Comparison of ENCODE assay signal across 21 cellular contexts in the genomic region with DNA sequence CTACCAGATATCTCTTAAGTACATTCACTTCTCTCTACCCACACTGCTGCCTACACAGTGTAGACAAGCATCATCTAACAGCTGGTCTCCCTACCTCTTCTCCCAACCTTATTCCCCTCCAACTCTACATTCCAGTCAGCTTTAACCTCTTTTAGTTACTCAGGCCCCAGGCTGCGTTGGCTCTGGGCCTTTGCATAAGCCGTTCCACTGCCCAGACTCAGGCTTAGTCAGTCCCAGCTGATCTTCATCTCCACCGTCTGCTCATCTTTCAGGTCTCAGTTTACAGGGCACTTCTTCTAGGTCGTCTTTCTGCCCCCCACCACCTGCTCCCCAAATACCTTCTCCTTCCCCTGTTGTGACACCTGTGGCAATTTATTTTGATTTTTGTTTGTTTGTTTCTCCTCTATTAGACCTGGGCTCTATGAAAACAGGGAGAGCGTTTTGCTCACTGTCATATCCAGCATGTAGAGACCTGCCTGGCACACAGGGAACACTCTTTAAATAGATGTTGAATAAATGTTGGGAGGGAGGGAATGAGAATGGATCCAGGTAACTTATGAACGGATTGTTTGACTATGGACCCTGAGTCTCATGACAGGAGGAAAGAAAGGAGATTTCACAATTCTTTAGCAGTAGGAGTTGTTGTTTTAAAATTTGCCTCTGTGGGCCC. TPM values are rescaled to one million over a fixed set of nuclear protein-coding genes. Genes with fewer than 3 reads are reported as not detected.
"Had no signal": no experiment of that assay in that cellular context is flagged by ENCODE, and none has a peak within 500 bp of the region (broad histone marks: within the 10 kb centered on the region; RNA-seq: fewer than 3 reads in every experiment).

No MANE protein-coding gene starts in this region.

- H3K36me3 ChIP-seq: adrenal gland, neural progenitor cell, prostate gland, right atrium auricular region, tibial artery had no signal

- H3K4me3 Mint-ChIP-seq: activated CD4-positive, alpha-beta T cell treated with anti-CD3 and anti-CD28 coated beads, Interleukin-2, amount 10 ng/mL, durations not matched to agents 7 days and 5 days; effector memory CD8-positive, alpha-beta T cell; naive thymus-derived CD4-positive, alpha-beta T cell; neural progenitor cell had no signal

- H3K9me3 Mint-ChIP-seq: activated CD4-positive, alpha-beta T cell treated with anti-CD3 and anti-CD28 coated beads, Interleukin-2, amount 10 ng/mL, durations not matched to agents 7 days and 5 days; effector memory CD8-positive, alpha-beta T cell; naive thymus-derived CD4-positive, alpha-beta T cell; neural progenitor cell had no signal

- H3K27me3 ChIP-seq: adrenal gland, neural progenitor cell, right atrium auricular region had no signal

- ATAC-seq: effector memory CD8-positive, alpha-beta T cell; naive thymus-derived CD4-positive, alpha-beta T cell; stimulated activated naive CD8-positive, alpha-beta T cell treated with anti-CD3 and anti-CD28 coated beads, Interleukin-15, Interleukin-2, amounts not matched to agents 100 U/mL and 50 U/mL, for 24 hours had no signal

- H3K36me3 Mint-ChIP-seq: neural progenitor cell had no signal

- H3K27ac ChIP-seq: adrenal gland, neural progenitor cell, prostate gland, right atrium auricular region, tibial artery had no signal

- H3K27me3 Mint-ChIP-seq: activated CD4-positive, alpha-beta T cell treated with anti-CD3 and anti-CD28 coated beads, Interleukin-2, amount 10 ng/mL, durations not matched to agents 7 days and 5 days; effector memory CD8-positive, alpha-beta T cell had no signal

- H3K27ac Mint-ChIP-seq: activated CD4-positive, alpha-beta T cell treated with anti-CD3 and anti-CD28 coated beads, Interleukin-2, amount 10 ng/mL, durations not matched to agents 7 days and 5 days; effector memory CD8-positive, alpha-beta T cell; neural progenitor cell had no signal

- H3K4me1 ChIP-seq: adrenal gland, prostate gland, right atrium auricular region, tibial artery had no signal

- H3K4me2 ChIP-seq: neural progenitor cell had no signal

- H2AFZ ChIP-seq: neural progenitor cell had no signal

- H3K4me3 ChIP-seq: adrenal gland, neural progenitor cell, prostate gland, right atrium auricular region, tibial artery had no signal

- H3K9me3 ChIP-seq: adrenal gland, prostate gland, right atrium auricular region, tibial artery had no signal

- DNase-seq: activated CD4-positive, alpha-beta T cell treated with anti-CD3 and anti-CD28 coated beads, Interleukin-2, amount 10 ng/mL, durations not matched to agents 7 days and 5 days; activated CD8-positive, alpha-beta memory T cell treated with anti-CD3 and anti-CD28 coated beads, Interleukin-2, amount 50 U/mL, for 48 hours; activated effector memory CD4-positive, alpha-beta T cell treated with anti-CD3 and anti-CD28 coated beads, Interleukin-2, amount 50 U/mL, for 16 hours; activated naive CD4-positive, alpha-beta T cell treated with anti-CD3 and anti-CD28 coated beads, Interleukin-2, amount 50 U/mL, for 16 hours; activated T-cell treated with anti-CD3 and anti-CD28 coated beads, Interleukin-2, amount 50 U/mL, for 48 hours; adrenal gland; effector memory CD8-positive, alpha-beta T cell; foreskin melanocyte; head of caudate nucleus; mesendoderm; naive thymus-derived CD4-positive, alpha-beta T cell; stimulated activated CD4-positive, alpha-beta T cell treated with anti-CD3 and anti-CD28 coated beads, Interleukin-2, amount 100 ng/mL, for 24 hours; stimulated activated naive CD8-positive, alpha-beta T cell treated with anti-CD3 and anti-CD28 coated beads, Interleukin-15, Interleukin-2, amounts not matched to agents 100 U/mL and 50 U/mL, for 24 hours; substantia nigra; T1000; tibial artery had no signal

- H3K4me1 Mint-ChIP-seq: activated CD4-positive, alpha-beta T cell treated with anti-CD3 and anti-CD28 coated beads, Interleukin-2, amount 10 ng/mL, durations not matched to agents 7 days and 5 days; neural progenitor cell had no signal

RNA-seq across cellular contexts. Expression of gene SLC27A2, which starts 11.1 kb away (rescaled TPM):
- total RNA-seq: cardiac septum, osteocyte, right atrium auricular region had no signal
